In genomic region chr6:25050356-25050755, GRCh38 we compare ENCODE assay signal across 8 cellular contexts.
DNase-seq lines count a peak whose midpoint lies in the region; ATAC-seq lines count a peak whose summit lies in the region.
"Had no signal": no experiment of that assay in that cellular context is flagged by ENCODE, and none has a peak within 500 bp of the region (broad histone marks: within the 10 kb centered on the region; RNA-seq: fewer than 3 reads in every experiment).

No MANE protein-coding gene starts in this region.

- peak overlapping the region; percentile 86 for H3K4me3 Mint-ChIP-seq in T-helper 17 cell

- H3K36me3 Mint-ChIP-seq in T-helper 17 cell (ENCODE audit: low read depth) = no peaks in the 10 kb centered on the region

- DNase-seq in T-helper 17 cell (peak in 1 of 3 donors; percentile 28), caudate nucleus (lab: John Stamatoyannopoulos, UW) (peak in 37 of 61 donors; percentile 3 to 92 (median 34)), DMS153 treated with DMSO at 0.1 percent for 48 hours (lab: John Stamatoyannopoulos, UW; ENCODE audit: unreplicated experiment) (no peak), NCI-H1105 (lab: John Stamatoyannopoulos, UW) (no peak)
- peak; percentile 59 for DNase-seq in stimulated activated CD4-positive, alpha-beta T cell treated with anti-CD3 and anti-CD28 coated beads, Interleukin-1b, Interleukin-23, amount 100 ng/mL, for 48 hours

- ATAC-seq in HG02678 (IDR thresholded peaks at IDR 0.05; ENCODE audit: unreplicated experiment) = peak; percentile 26
- ATAC-seq in T-helper 17 cell = peak; percentile 95
- no peak for ATAC-seq in HG02870 (IDR thresholded peaks at IDR 0.05; ENCODE audit: unreplicated experiment)

- peak overlapping the region; percentile 74 for H3K27ac ChIP-seq in caudate nucleus (ENCODE audit: low read depth, low read length)
- H3K27ac ChIP-seq: parathyroid adenoma had no signal

- H3K9me3 ChIP-seq in T-helper 17 cell (ENCODE audit: control insufficient read depth, low read length, poor library complexity, severe bottlenecking) = no peaks in the 10 kb centered on the region

- no peaks in the 10 kb centered on the region for H3K27me3 Mint-ChIP-seq in T-helper 17 cell

- H3K4me1 Mint-ChIP-seq in T-helper 17 cell = peaks cover 52% of the 10 kb centered on the region

- peak overlapping the region; percentile 91 for H3K27ac Mint-ChIP-seq in T-helper 17 cell

Comparison
In these comparisons a context has a peak if more than half of its experiments do, and no peak if none do; other contexts are left out.
1. DNase-seq: peak in caudate nucleus (37 of 61) and stimulated activated CD4-positive, alpha-beta T cell treated with anti-CD3 and anti-CD28 coated beads, Interleukin-1b, Interleukin-23, amount 100 ng/mL, for 48 hours (single experiment); none in DMS153 treated with DMSO at 0.1 percent for 48 hours (single experiment) and NCI-H1105 (single experiment).